In genomic region chr13:113642563-113642962, GRCh38 we compare ENCODE assay signal across 33 cellular contexts. TPM values are rescaled to one million over a fixed set of nuclear protein-coding genes. Genes with fewer than 3 reads are reported as not detected.
"Had no signal": no experiment of that assay in that cellular context is flagged by ENCODE, and none has a peak within 500 bp of the region (broad histone marks: within the 10 kb centered on the region; RNA-seq: fewer than 3 reads in every experiment).

No MANE protein-coding gene starts in this region.

- ATAC-seq: activated T-cell treated with anti-CD3 and anti-CD28 coated beads, Interleukin-2, amount 50 U/mL, for 72 hours; activated T-helper 17 cell treated with anti-CD3 and anti-CD28 coated beads, Interleukin-2, amount 50 U/mL, for 72 hours had no signal

- H3K27ac ChIP-seq: ascending aorta, WERI-Rb-1 had no signal

- DNase-seq: activated CD4-positive, alpha-beta memory T cell treated with anti-CD3 and anti-CD28 coated beads, Interleukin-2, amount 10 ng/mL, durations not matched to agents 7 days and 5 days; activated CD4-positive, alpha-beta T cell treated with anti-CD3 and anti-CD28 coated beads for 1 hour; activated CD4-positive, alpha-beta T cell treated with anti-CD3 and anti-CD28 coated beads for 48 hours; activated CD4-positive, CD25-positive, alpha-beta regulatory T cell; activated effector memory CD4-positive, alpha-beta T cell treated with anti-CD3 and anti-CD28 coated beads, Interleukin-2, amount 50 U/mL, for 16 hours; activated naive CD4-positive, alpha-beta T cell; activated naive CD4-positive, alpha-beta T cell treated with anti-CD3 and anti-CD28 coated beads, Interleukin-2, amount 50 U/mL, for 16 hours; activated naive CD8-positive, alpha-beta T cell treated with anti-CD3 and anti-CD28 coated beads for 36 hours; activated T-cell treated with anti-CD3 and anti-CD28 coated beads, Interleukin-2, amount 50 U/mL, for 1 hour; activated T-cell treated with anti-CD3 and anti-CD28 coated beads, Interleukin-2, amount 50 U/mL, for 72 hours; amygdala; Kasumi-1; MM.1S; MV-4-11; NCI-H1092; NCI-H1436 treated with DMSO at 0.1 percent for 48 hours; NCI-H1694 treated with DMSO at 0.1 percent for 48 hours; NCI-H2029; NCI-H345; NCI-H524 treated with DMSO at 0.1 percent for 48 hours; NK-92 treated with Interleukin-12 subunit alpha and Interleukin-12 subunit beta, amount 100 ng/mL, for 24 hours; Right ventricle myocardium superior; SW 1271; T-helper 1 cell; T-helper 2 cell; T-helper 9 cell; WERI-Rb-1 had no signal

- H3K4me3 Mint-ChIP-seq: activated CD4-positive, alpha-beta memory T cell treated with anti-CD3 and anti-CD28 coated beads, Interleukin-2, amount 10 ng/mL, durations not matched to agents 7 days and 5 days; activated naive CD8-positive, alpha-beta T cell treated with anti-CD3 and anti-CD28 coated beads for 36 hours; activated T-cell treated with anti-CD3 and anti-CD28 coated beads, Interleukin-2, amount 50 U/mL, for 72 hours; activated T-helper 17 cell treated with anti-CD3 and anti-CD28 coated beads, Interleukin-2, amount 50 U/mL, for 72 hours had no signal

- H3K27me3 ChIP-seq: ascending aorta had no signal

- H3K27me3 Mint-ChIP-seq: activated CD4-positive, alpha-beta memory T cell treated with anti-CD3 and anti-CD28 coated beads, Interleukin-2, amount 10 ng/mL, durations not matched to agents 7 days and 5 days; activated naive CD8-positive, alpha-beta T cell treated with anti-CD3 and anti-CD28 coated beads for 36 hours; activated T-helper 17 cell treated with anti-CD3 and anti-CD28 coated beads, Interleukin-2, amount 50 U/mL, for 72 hours had no signal

- H3K9me3 ChIP-seq: ascending aorta had no signal

- H3K9me3 Mint-ChIP-seq: activated CD4-positive, alpha-beta memory T cell treated with anti-CD3 and anti-CD28 coated beads, Interleukin-2, amount 10 ng/mL, durations not matched to agents 7 days and 5 days; activated naive CD8-positive, alpha-beta T cell treated with anti-CD3 and anti-CD28 coated beads for 36 hours; activated T-cell treated with anti-CD3 and anti-CD28 coated beads, Interleukin-2, amount 50 U/mL, for 72 hours; activated T-helper 17 cell treated with anti-CD3 and anti-CD28 coated beads, Interleukin-2, amount 50 U/mL, for 72 hours had no signal

- H3K27ac Mint-ChIP-seq: activated CD4-positive, alpha-beta memory T cell treated with anti-CD3 and anti-CD28 coated beads, Interleukin-2, amount 10 ng/mL, durations not matched to agents 7 days and 5 days; activated naive CD8-positive, alpha-beta T cell treated with anti-CD3 and anti-CD28 coated beads for 36 hours; activated T-cell treated with anti-CD3 and anti-CD28 coated beads, Interleukin-2, amount 50 U/mL, for 72 hours; activated T-helper 17 cell treated with anti-CD3 and anti-CD28 coated beads, Interleukin-2, amount 50 U/mL, for 72 hours had no signal

- H3K4me3 ChIP-seq: ascending aorta had no signal

RNA-seq across cellular contexts. Expression of gene ATP4B, which starts 15.4 kb away (rescaled TPM):
- total RNA-seq: activated CD4-positive, alpha-beta memory T cell treated with anti-CD3 and anti-CD28 coated beads, Interleukin-2, amount 10 ng/mL, durations not matched to agents 7 days and 5 days; activated CD8-positive, alpha-beta memory T cell treated with anti-CD3 and anti-CD28 coated beads for 36 hours; activated naive CD8-positive, alpha-beta T cell treated with anti-CD3 and anti-CD28 coated beads for 36 hours; activated T-cell treated with anti-CD3 and anti-CD28 coated beads, Interleukin-2, amount 50 U/mL, for 72 hours; activated T-helper 17 cell treated with anti-CD3 and anti-CD28 coated beads, Interleukin-2, amount 50 U/mL, for 72 hours; ascending aorta; cardiac septum; NCI-H460; OCI-LY7; Right ventricle myocardium superior had no signal

RNA-seq across cellular contexts. Expression of gene GRK1, which starts 24.5 kb away (rescaled TPM):
- total RNA-seq: activated CD4-positive, alpha-beta memory T cell treated with anti-CD3 and anti-CD28 coated beads, Interleukin-2, amount 10 ng/mL, durations not matched to agents 7 days and 5 days; activated naive CD8-positive, alpha-beta T cell treated with anti-CD3 and anti-CD28 coated beads for 36 hours; ascending aorta; NCI-H460; OCI-LY7 had no signal
